Comparison of ENCODE assay signal across 8 cellular contexts in the genomic region with DNA sequence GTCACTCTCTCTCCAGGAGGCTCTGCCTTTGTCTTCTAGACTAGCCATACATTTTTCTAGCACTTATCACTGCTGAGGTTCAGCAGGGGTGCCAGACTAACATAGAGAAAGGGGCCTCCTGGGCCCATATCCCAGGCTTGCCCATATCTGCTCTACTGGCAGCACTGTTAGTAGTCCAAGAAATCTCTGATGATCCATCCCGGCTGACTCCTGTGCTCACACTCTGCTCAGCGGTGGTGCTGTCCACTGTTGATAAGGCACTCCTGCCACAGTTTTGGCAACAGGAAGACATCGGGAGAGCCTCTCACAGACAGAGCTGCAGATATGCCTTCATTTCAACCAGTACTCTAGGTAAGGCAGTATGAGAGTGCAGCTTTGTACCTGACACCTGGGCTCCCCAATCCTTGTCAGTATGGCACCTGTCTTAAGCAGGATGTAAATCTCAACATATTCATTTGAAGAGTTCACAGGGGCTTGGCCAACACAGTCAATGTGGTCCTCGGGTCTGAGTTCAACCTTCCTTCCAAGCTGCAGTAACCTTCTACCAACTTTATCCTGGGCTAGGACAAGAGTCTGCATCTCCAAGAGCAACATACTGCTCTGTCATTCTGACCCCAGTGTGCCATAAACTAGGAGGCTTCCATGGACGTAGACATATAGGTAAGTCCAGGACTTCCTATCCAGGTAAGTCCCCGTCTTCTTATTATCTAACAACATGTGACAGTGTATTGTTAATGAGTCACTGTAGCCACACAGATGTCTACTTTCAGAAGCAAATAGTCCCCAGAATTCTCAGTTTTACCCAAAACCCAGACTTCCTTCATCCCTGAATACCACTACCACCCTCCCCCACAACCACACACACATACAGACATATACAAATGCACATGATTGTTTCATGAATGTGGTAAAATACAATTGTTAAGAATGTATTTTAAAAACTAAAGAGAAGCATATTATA. TPM values are rescaled to one million over a fixed set of nuclear protein-coding genes. Genes with fewer than 3 reads are reported as not detected.
DNase-seq lines count a peak whose midpoint lies in the region; ATAC-seq, FAIRE-seq and TF ChIP-seq lines count a peak whose summit lies in the region.

No MANE protein-coding gene starts in this region.

- H3K9me3 Mint-ChIP-seq in effector memory CD8-positive, alpha-beta T cell: no peaks in the 10 kb centered on the region

- no peak overlapping the region for H3K4me3 Mint-ChIP-seq in effector memory CD8-positive, alpha-beta T cell

- POLR2A ChIA-PET in A549 (lab: Yijun Ruan, JAX): interaction anchor here (0.8 kb wide), 1 partner anchor 16 kb away, joined by 3 read pairs; a partner anchor contains a TSS

- H3K36me3 ChIP-seq in tibial artery: no peaks in the 10 kb centered on the region

- peaks cover 3% of the 10 kb centered on the region for H3K36me3 Mint-ChIP-seq in effector memory CD8-positive, alpha-beta T cell (ENCODE audit: insufficient read depth)

- no peak for FAIRE-seq in A549 (lab: Jason Lieb, UNC)

- H3K27ac ChIP-seq in A549 (peak overlapping the region in 1 of 2 experiments; percentile 22; a peak in 1 of 6 replicates), dorsolateral prefrontal cortex (peak overlapping the region in 33 of 59 donors; percentile 1 to 80 (median 25)), tibial artery (peak overlapping the region; percentile 70 to 100)

- no peak overlapping the region for H3K4me3 ChIP-seq in A549
- H3K4me3 ChIP-seq in dorsolateral prefrontal cortex: peak overlapping the region in 9 of 59 donors; percentile 2 to 38 (median 17)
- no peak overlapping the region for H3K4me3 ChIP-seq in tibial artery

- no peak for TF ChIP-seq POLR2A in A549 (IDR thresholded peaks at IDR 0.05; ENCODE audit: low read length)

- no peak for TF ChIP-seq CTCF in A549 (IDR thresholded peaks at IDR 0.05)
- no peak for TF ChIP-seq CTCF in dorsolateral prefrontal cortex (IDR thresholded peaks at IDR 0.05 in 54 of 56, conservative IDR thresholded peaks at IDR 0.05 in 2 of 56; ENCODE audit: low read depth in 1 of 56, partially characterized antibody in 56 of 56)
- no peak for TF ChIP-seq CTCF in tibial artery (IDR thresholded peaks at IDR 0.05)

- peaks cover 0 to under 1% of the 10 kb centered on the region in 2 donors for H3K4me1 Mint-ChIP-seq in effector memory CD8-positive, alpha-beta T cell (ENCODE audit: low read depth in 2 of 2)

- 94% methylated on average over 6 of the region's 6 CpGs for WGBS in A549 (ENCODE audit: missing lambda C conversion rate)

- H3K27me3 Mint-ChIP-seq in effector memory CD8-positive, alpha-beta T cell: peaks cover 14 to 26% of the 10 kb centered on the region in 2 donors

- H3K27ac Mint-ChIP-seq in effector memory CD8-positive, alpha-beta T cell: no peak overlapping the region

- TF ChIP-seq RAD21 in A549 (conservative IDR thresholded peaks at IDR 0.05 in 1 of 2, IDR thresholded peaks at IDR 0.05 in 1 of 2): no peak

- DNase-seq in A549 (ENCODE audit: low read depth in 1 of 2, low spot score in 1 of 2) (no peak), dorsolateral prefrontal cortex (peak in 1 of 10 donors; percentile 63), tibial artery (no peak), NCI-H187 (lab: John Stamatoyannopoulos, UW) (no peak), NCI-H524 treated with DMSO at 0.1 percent for 48 hours (lab: John Stamatoyannopoulos, UW) (no peak)
- no peak for DNase-seq in effector memory CD8-positive, alpha-beta T cell

- CTCF ChIA-PET in A549 (lab: Yijun Ruan, JAX): no interaction called here

- H3K4me1 ChIP-seq in A549 (peaks cover 80% of the 10 kb centered on the region), tibial artery (peaks cover 8 to 100% (median 85%) of the 10 kb centered on the region in 4 donors)

- peak overlapping the region; percentile 27; the same call in 1 of the 3 replicates for H3K4me2 ChIP-seq in A549

- TF ChIP-seq EP300 in A549 (IDR thresholded peaks at IDR 0.05): no peak

- intact Hi-C loops in dorsolateral prefrontal cortex (cut with DNase I): no loop called here
- intact Hi-C loops in tibial artery (cut with DNase I; ENCODE audit: low total_unique reads): no loop called here

- ATAC-seq in A549 (peak in 1 of 2 experiments; percentile 25; a peak in 4 of 6 replicates), GM19455 (IDR thresholded peaks at IDR 0.05; ENCODE audit: unreplicated experiment) (peak; percentile 61), HG03469 (IDR thresholded peaks at IDR 0.05; ENCODE audit: unreplicated experiment) (peak; percentile 86)
- no peak for ATAC-seq in effector memory CD8-positive, alpha-beta T cell (replicated peaks)

- no peaks in the 10 kb centered on the region for H3K27me3 ChIP-seq in dorsolateral prefrontal cortex
- H3K27me3 ChIP-seq in tibial artery: no peaks in the 10 kb centered on the region

- H3K9me3 ChIP-seq in A549: no peaks in the 10 kb centered on the region
- no peaks in the 10 kb centered on the region for H3K9me3 ChIP-seq in tibial artery

TF ChIP-seq in A549, 52 proteins besides CTCF, POLR2A, EP300 and RAD21:
- TF ChIP-seq CEBPB (IDR thresholded peaks at IDR 0.05) (no peak), SREBF2 (IDR thresholded peaks at IDR 0.05) (no peak), ESRRA (IDR thresholded peaks at IDR 0.05; ENCODE audit: borderline replicate concordance, low read length) (no peak), ZNF302 (CRISPR knock-in tag; IDR thresholded peaks at IDR 0.05) (no peak), MAFK (IDR thresholded peaks at IDR 0.05; ENCODE audit: partially characterized antibody) (no peak), ZC3H11A (IDR thresholded peaks at IDR 0.05) (no peak), KDM5A (IDR thresholded peaks at IDR 0.05) (no peak), FOSB (CRISPR knock-in tag; IDR thresholded peaks at IDR 0.05) (no peak)
- TF ChIP-seq, protein P1, sequence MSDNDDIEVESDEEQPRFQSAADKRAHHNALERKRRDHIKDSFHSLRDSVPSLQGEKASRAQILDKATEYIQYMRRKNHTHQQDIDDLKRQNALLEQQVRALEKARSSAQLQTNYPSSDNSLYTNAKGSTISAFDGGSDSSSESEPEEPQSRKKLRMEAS (IDR thresholded peaks at IDR 0.05): no peak
- TF ChIP-seq, protein P2, sequence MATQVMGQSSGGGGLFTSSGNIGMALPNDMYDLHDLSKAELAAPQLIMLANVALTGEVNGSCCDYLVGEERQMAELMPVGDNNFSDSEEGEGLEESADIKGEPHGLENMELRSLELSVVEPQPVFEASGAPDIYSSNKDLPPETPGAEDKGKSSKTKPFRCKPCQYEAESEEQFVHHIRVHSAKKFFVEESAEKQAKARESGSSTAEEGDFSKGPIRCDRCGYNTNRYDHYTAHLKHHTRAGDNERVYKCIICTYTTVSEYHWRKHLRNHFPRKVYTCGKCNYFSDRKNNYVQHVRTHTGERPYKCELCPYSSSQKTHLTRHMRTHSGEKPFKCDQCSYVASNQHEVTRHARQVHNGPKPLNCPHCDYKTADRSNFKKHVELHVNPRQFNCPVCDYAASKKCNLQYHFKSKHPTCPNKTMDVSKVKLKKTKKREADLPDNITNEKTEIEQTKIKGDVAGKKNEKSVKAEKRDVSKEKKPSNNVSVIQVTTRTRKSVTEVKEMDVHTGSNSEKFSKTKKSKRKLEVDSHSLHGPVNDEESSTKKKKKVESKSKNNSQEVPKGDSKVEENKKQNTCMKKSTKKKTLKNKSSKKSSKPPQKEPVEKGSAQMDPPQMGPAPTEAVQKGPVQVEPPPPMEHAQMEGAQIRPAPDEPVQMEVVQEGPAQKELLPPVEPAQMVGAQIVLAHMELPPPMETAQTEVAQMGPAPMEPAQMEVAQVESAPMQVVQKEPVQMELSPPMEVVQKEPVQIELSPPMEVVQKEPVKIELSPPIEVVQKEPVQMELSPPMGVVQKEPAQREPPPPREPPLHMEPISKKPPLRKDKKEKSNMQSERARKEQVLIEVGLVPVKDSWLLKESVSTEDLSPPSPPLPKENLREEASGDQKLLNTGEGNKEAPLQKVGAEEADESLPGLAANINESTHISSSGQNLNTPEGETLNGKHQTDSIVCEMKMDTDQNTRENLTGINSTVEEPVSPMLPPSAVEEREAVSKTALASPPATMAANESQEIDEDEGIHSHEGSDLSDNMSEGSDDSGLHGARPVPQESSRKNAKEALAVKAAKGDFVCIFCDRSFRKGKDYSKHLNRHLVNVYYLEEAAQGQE (IDR thresholded peaks at IDR 0.05): no peak
TF ChIP-seq in A549: peak in this region for 0.

RNA-seq across cellular contexts. Expression of a gene that starts 16.2 kb away (rescaled TPM):
- polyA plus RNA-seq in A549 (2011; rRNA removed) (29.8 and 31.5 TPM in 2 replicates), A549 (2017; fragmentation: RNase III; extraction: RNeasy Plus Mini Kit Qiagen cat#74134 plus additional on column Dnase treatment) (17.2 to 18.0 TPM (median 17.8 TPM) in 3 replicates)
- 15.5 and 19.1 TPM in 2 replicates for polyA plus RNA-seq in A549 (2012; cell fraction: cytosol; rRNA removed)
- 29.5 and 35.8 TPM in 2 replicates for polyA plus RNA-seq in A549 (2012; cell fraction: nucleus; rRNA removed)
- 101 and 114 TPM in 2 replicates for polyA minus RNA-seq in A549 (2011; rRNA and poly(A)+ RNA removed)
- total RNA-seq in dorsolateral prefrontal cortex: 10 to 100 TPM; 28.9 to 88.4 (median 49.9) TPM
